27 cellular contexts compared by ENCODE assay signal in genomic region chrX:68748030-68748429, GRCh38.
"Had no signal": no experiment of that assay in that cellular context is flagged by ENCODE, and none has a peak within 500 bp of the region (broad histone marks: within the 10 kb centered on the region; RNA-seq: fewer than 3 reads in every experiment).

No MANE protein-coding gene starts in this region.

- DNase-seq: activated B cell treated with CpG ODN at 0.5 μM for 24 hours; activated CD4-positive, alpha-beta T cell treated with anti-CD3 and anti-CD28 coated beads, Interleukin-2, amount 50 U/mL, for 4 hours; activated gamma-delta T cell; activated naive CD4-positive, alpha-beta T cell treated with anti-CD3 and anti-CD28 coated beads, Interleukin-2, amount 10 ng/mL, durations not matched to agents 7 days and 5 days; activated naive CD8-positive, alpha-beta T cell treated with anti-CD3 and anti-CD28 coated beads, Interleukin-2, amount 10 ng/mL, durations not matched to agents 7 days and 5 days; activated T-cell treated with anti-CD3 and anti-CD28 coated beads, Interleukin-2, amount 50 U/mL, for 48 hours; central memory CD4-positive, alpha-beta T cell; foreskin melanocyte; heart right ventricle; mesendoderm; mucosa of descending colon; ovary; retina; stimulated activated CD4-positive, alpha-beta T cell treated with anti-CD3 and anti-CD28 coated beads, Interleukin-4, amount 100 ng/mL, for 4 hours; stimulated activated CD8-positive, alpha-beta memory T cell treated with anti-CD3 and anti-CD28 coated beads, Interleukin-4, amount 100 ng/mL, for 48 hours; tibial artery; uterus had no signal

- H3K36me3 Mint-ChIP-seq: activated naive CD4-positive, alpha-beta T cell treated with anti-CD3 and anti-CD28 coated beads, Interleukin-2, amount 10 ng/mL, durations not matched to agents 7 days and 5 days; activated naive CD8-positive, alpha-beta T cell treated with anti-CD3 and anti-CD28 coated beads, Interleukin-2, amount 10 ng/mL, durations not matched to agents 7 days and 5 days; natural killer cell treated with Interleukin-12 subunit alpha and Interleukin-12 subunit beta and Interleukin-15 and Interleukin-18, amount 100 ng/mL, for 72 hours; stimulated activated memory B cell treated with anti-CD40 and anti-IgM and Interleukin-4, amounts not matched to agents 10 μg/mL and 1 μg/mL and 100 μg/mL, for 72 hours had no signal

- H3K36me3 ChIP-seq: esophagus muscularis mucosa, heart right ventricle, ovary, suprapubic skin, tibial artery, uterus had no signal

- ATAC-seq: left lobe of liver; mucosa of descending colon; natural killer cell treated with Interleukin-12 subunit alpha and Interleukin-12 subunit beta and Interleukin-15 and Interleukin-18, amount 100 ng/mL, for 72 hours; sciatic nerve; stimulated activated memory B cell treated with anti-CD40 and anti-IgM and Interleukin-4, amounts not matched to agents 10 μg/mL and 1 μg/mL and 100 μg/mL, for 72 hours had no signal

- H3K4me1 ChIP-seq: esophagus muscularis mucosa, heart right ventricle, suprapubic skin, tibial artery, uterus had no signal

- H3K27ac Mint-ChIP-seq: activated B cell treated with CpG ODN at 0.5 μM for 24 hours; activated naive CD4-positive, alpha-beta T cell treated with anti-CD3 and anti-CD28 coated beads, Interleukin-2, amount 10 ng/mL, durations not matched to agents 7 days and 5 days; activated naive CD8-positive, alpha-beta T cell treated with anti-CD3 and anti-CD28 coated beads, Interleukin-2, amount 10 ng/mL, durations not matched to agents 7 days and 5 days; progenitor cell of endocrine pancreas; stimulated activated memory B cell treated with anti-CD40 and anti-IgM and Interleukin-4, amounts not matched to agents 10 μg/mL and 1 μg/mL and 100 μg/mL, for 72 hours; T-helper 2 cell treated with Interferon-gamma antibody and Interleukin-4, amounts not matched to agents 5 μg/mL and 100 μg/mL, for 36 hours had no signal

- H3K27me3 Mint-ChIP-seq: activated B cell treated with CpG ODN at 0.5 μM for 24 hours; activated naive CD4-positive, alpha-beta T cell treated with anti-CD3 and anti-CD28 coated beads, Interleukin-2, amount 10 ng/mL, durations not matched to agents 7 days and 5 days; progenitor cell of endocrine pancreas; stimulated activated memory B cell treated with anti-CD40 and anti-IgM and Interleukin-4, amounts not matched to agents 10 μg/mL and 1 μg/mL and 100 μg/mL, for 72 hours had no signal

- H3K27me3 ChIP-seq: esophagus muscularis mucosa, ovary, suprapubic skin, tibial artery, uterus had no signal

- H3K4me3 ChIP-seq: esophagus muscularis mucosa, heart right ventricle, lung, mucosa of descending colon, ovary, skin epidermis, suprapubic skin, tibial artery, uterus had no signal

- H3K4me1 Mint-ChIP-seq: activated B cell treated with CpG ODN at 0.5 μM for 24 hours; activated naive CD4-positive, alpha-beta T cell treated with anti-CD3 and anti-CD28 coated beads, Interleukin-2, amount 10 ng/mL, durations not matched to agents 7 days and 5 days; activated naive CD8-positive, alpha-beta T cell treated with anti-CD3 and anti-CD28 coated beads, Interleukin-2, amount 10 ng/mL, durations not matched to agents 7 days and 5 days; stimulated activated memory B cell treated with anti-CD40 and anti-IgM and Interleukin-4, amounts not matched to agents 10 μg/mL and 1 μg/mL and 100 μg/mL, for 72 hours had no signal

- H3K27ac ChIP-seq: esophagus muscularis mucosa, heart right ventricle, ovary, skin epidermis, suprapubic skin, tibial artery, uterus had no signal

- H3K4me3 Mint-ChIP-seq: activated B cell treated with CpG ODN at 0.5 μM for 24 hours; activated naive CD4-positive, alpha-beta T cell treated with anti-CD3 and anti-CD28 coated beads, Interleukin-2, amount 10 ng/mL, durations not matched to agents 7 days and 5 days; activated naive CD8-positive, alpha-beta T cell treated with anti-CD3 and anti-CD28 coated beads, Interleukin-2, amount 10 ng/mL, durations not matched to agents 7 days and 5 days; natural killer cell treated with Interleukin-12 subunit alpha and Interleukin-12 subunit beta and Interleukin-15 and Interleukin-18, amount 100 ng/mL, for 72 hours; stimulated activated memory B cell treated with anti-CD40 and anti-IgM and Interleukin-4, amounts not matched to agents 10 μg/mL and 1 μg/mL and 100 μg/mL, for 72 hours; T-helper 2 cell treated with Interferon-gamma antibody and Interleukin-4, amounts not matched to agents 5 μg/mL and 100 μg/mL, for 36 hours had no signal

- H3K9me3 ChIP-seq: esophagus muscularis mucosa, heart right ventricle, mucosa of descending colon, ovary, suprapubic skin, tibial artery, uterus had no signal

- H3K9me3 Mint-ChIP-seq: activated B cell treated with CpG ODN at 0.5 μM for 24 hours; activated naive CD4-positive, alpha-beta T cell treated with anti-CD3 and anti-CD28 coated beads, Interleukin-2, amount 10 ng/mL, durations not matched to agents 7 days and 5 days; activated naive CD8-positive, alpha-beta T cell treated with anti-CD3 and anti-CD28 coated beads, Interleukin-2, amount 10 ng/mL, durations not matched to agents 7 days and 5 days; natural killer cell treated with Interleukin-12 subunit alpha and Interleukin-12 subunit beta and Interleukin-15 and Interleukin-18, amount 100 ng/mL, for 72 hours; stimulated activated memory B cell treated with anti-CD40 and anti-IgM and Interleukin-4, amounts not matched to agents 10 μg/mL and 1 μg/mL and 100 μg/mL, for 72 hours; T-helper 2 cell treated with Interferon-gamma antibody and Interleukin-4, amounts not matched to agents 5 μg/mL and 100 μg/mL, for 36 hours had no signal
